ENCODE assay signal across 1 cellular context in genomic region chr1:23344987-23345472, GRCh38.
TF ChIP-seq lines count a peak whose summit lies in the region.

No MANE protein-coding gene starts in this region.

TF ChIP-seq in H1, 55 proteins besides CTCF, POLR2A, EP300 and RAD21 (continued from another document):
- no peak for TF ChIP-seq E2F6 (IDR thresholded peaks at IDR 0.05)
